ENCODE assay signal across 18 cellular contexts in genomic region chr4:152463562-152463961, GRCh38.
A peak's percentile ranks its signal among the peaks of the same experiment; 100 is the strongest.
DNase-seq lines count a peak whose midpoint lies in the region; ATAC-seq, FAIRE-seq and TF ChIP-seq lines count a peak whose summit lies in the region.
"Had no signal": no experiment of that assay in that cellular context is flagged by ENCODE, and none has a peak within 500 bp of the region (broad histone marks: within the 10 kb centered on the region; RNA-seq: fewer than 3 reads in every experiment).

No MANE protein-coding gene starts in this region.

- peak overlapping the region; percentile 31; the same call in 1 of the 3 replicates for H3K4me2 ChIP-seq in A549

- 87% methylated on average over 2 of the region's 2 CpGs for WGBS in A549 (ENCODE audit: missing lambda C conversion rate)

- DNase-seq in A549 (ENCODE audit: low read depth in 1 of 2, low spot score in 1 of 2) (no peak), endothelial cell (ENCODE audit: low spot score) (no peak), left colon (no peak), NCI-H526 (lab: John Stamatoyannopoulos, UW) (no peak), Caco-2 (no peak)
- no peak for DNase-seq in CD4-positive, alpha-beta T cell
- no peak for DNase-seq in T-helper 2 cell treated with Interferon-gamma antibody and Interleukin-4, amounts not matched to agents 5 μg/mL and 100 μg/mL, for 36 hours (ENCODE audit: low spot score)
- DNase-seq in effector CD4-positive, alpha-beta T cell: no peak
- DNase-seq: DMS 273 treated with DMSO at 0.1 percent for 48 hours; effector CD8-positive, alpha-beta T cell; heart right ventricle; NCI-H2029; NCI-H510A treated with DMSO at 0.1 percent for 48 hours; stimulated activated CD4-positive, alpha-beta T cell treated with anti-CD3 and anti-CD28 coated beads, Interleukin-2, amount 100 ng/mL, for 24 hours had no signal

- FAIRE-seq in A549 (lab: Jason Lieb, UNC): no peak
- FAIRE-seq: keratinocyte had no signal

- H3K9me3 ChIP-seq in A549 (no peaks in the 10 kb centered on the region), Caco-2 (no peaks in the 10 kb centered on the region)
- no peaks in the 10 kb centered on the region for H3K9me3 ChIP-seq in CD4-positive, alpha-beta T cell (ENCODE audit: control insufficient read depth, low read length)
- H3K9me3 ChIP-seq: heart right ventricle, SJSA1, suprapubic skin had no signal

- intact Hi-C loops in CD4-positive, alpha-beta T cell (cut with DNase I, micrococcal nuclease): loop anchor here in 1 of 2 experiments (5.0 kb wide), 1 partner anchor 74 kb away; the partner anchor contains the start of gene FBXW7
- intact Hi-C loops in left colon (cut with DNase I, micrococcal nuclease): no loop called here
- intact Hi-C loops in Caco-2 (cut with micrococcal nuclease; ENCODE audit: unreplicated experiment): no loop called here

- H3K27ac Mint-ChIP-seq in CD4-positive, alpha-beta T cell: peak overlapping the region; percentile 10
- peak overlapping the region; percentile 78 for H3K27ac Mint-ChIP-seq in T-helper 2 cell treated with Interferon-gamma antibody and Interleukin-4, amounts not matched to agents 5 μg/mL and 100 μg/mL, for 36 hours
- peak overlapping the region; percentile 80 for H3K27ac Mint-ChIP-seq in endothelial cell (ENCODE audit: unreplicated experiment)
- H3K27ac Mint-ChIP-seq in Caco-2 (ENCODE audit: unreplicated experiment): no peak overlapping the region

- H3K27me3 ChIP-seq in CD4-positive, alpha-beta T cell (ENCODE audit: control insufficient read depth, insufficient read depth, low read length): no peaks in the 10 kb centered on the region
- H3K27me3 ChIP-seq in Caco-2 (replicated peaks; ENCODE audit: control insufficient read depth, insufficient read depth, low read length): no peaks in the 10 kb centered on the region
- H3K27me3 ChIP-seq: heart right ventricle, SJSA1, suprapubic skin had no signal

- no peak overlapping the region for H3K4me3 Mint-ChIP-seq in CD4-positive, alpha-beta T cell
- H3K4me3 Mint-ChIP-seq in T-helper 2 cell treated with Interferon-gamma antibody and Interleukin-4, amounts not matched to agents 5 μg/mL and 100 μg/mL, for 36 hours: peak overlapping the region; percentile 69
- H3K4me3 Mint-ChIP-seq in endothelial cell (ENCODE audit: unreplicated experiment) (no peak overlapping the region), Caco-2 (ENCODE audit: unreplicated experiment) (no peak overlapping the region)

- BruUV-seq in Caco-2 (replicated peaks; lab: Mats Ljungman, UMichigan): no TSS peak

- H3K4me3 ChIP-seq in A549 (no peak overlapping the region), Caco-2 (ENCODE audit: low read depth, low read length) (no peak overlapping the region)
- H3K4me3 ChIP-seq: heart right ventricle, SJSA1, suprapubic skin had no signal

- no peak overlapping the region for H3K27ac ChIP-seq in A549
- H3K27ac ChIP-seq in CD4-positive, alpha-beta T cell (ENCODE audit: low read depth, low read length): no peak overlapping the region
- H3K27ac ChIP-seq: SJSA1, suprapubic skin had no signal

- TF ChIP-seq CTCF in A549 (IDR thresholded peaks at IDR 0.05): no peak
- no peak for TF ChIP-seq CTCF in CD4-positive, alpha-beta T cell (IDR thresholded peaks at IDR 0.05)
- TF ChIP-seq CTCF in endothelial cell (IDR thresholded peaks at IDR 0.05; ENCODE audit: unreplicated experiment): no peak
- TF ChIP-seq CTCF in Caco-2 (IDR thresholded peaks at IDR 0.05; ENCODE audit: insufficient read depth in 1 of 2, low read depth in 1 of 2, low read length in 1 of 2, severe bottlenecking in 1 of 2, unreplicated experiment in 1 of 2): no peak

- no peak for TF ChIP-seq RAD21 in A549 (conservative IDR thresholded peaks at IDR 0.05 in 1 of 2, IDR thresholded peaks at IDR 0.05 in 1 of 2)

- ATAC-seq in A549 (no peak), left colon (no peak)
- no peak for ATAC-seq in CD4-positive, alpha-beta T cell (ENCODE audit: poor library complexity)
- ATAC-seq: sciatic nerve had no signal

- no peaks in the 10 kb centered on the region for H3K9me3 Mint-ChIP-seq in CD4-positive, alpha-beta T cell
- H3K9me3 Mint-ChIP-seq in T-helper 2 cell treated with Interferon-gamma antibody and Interleukin-4, amounts not matched to agents 5 μg/mL and 100 μg/mL, for 36 hours: peaks cover 5% of the 10 kb centered on the region
- H3K9me3 Mint-ChIP-seq in endothelial cell (ENCODE audit: unreplicated experiment): no peaks in the 10 kb centered on the region
- H3K9me3 Mint-ChIP-seq in Caco-2 (ENCODE audit: unreplicated experiment): no peaks in the 10 kb centered on the region

- H3K27me3 Mint-ChIP-seq in CD4-positive, alpha-beta T cell: no peaks in the 10 kb centered on the region
- H3K27me3 Mint-ChIP-seq in T-helper 2 cell treated with Interferon-gamma antibody and Interleukin-4, amounts not matched to agents 5 μg/mL and 100 μg/mL, for 36 hours (ENCODE audit: low read depth): no peaks in the 10 kb centered on the region
- H3K27me3 Mint-ChIP-seq in endothelial cell (ENCODE audit: unreplicated experiment) (peaks cover under 1% of the 10 kb centered on the region), Caco-2 (ENCODE audit: insufficient read depth, unreplicated experiment) (no peaks in the 10 kb centered on the region)

- H3K36me3 Mint-ChIP-seq in CD4-positive, alpha-beta T cell (ENCODE audit: low read depth): peaks cover 6% of the 10 kb centered on the region
- H3K36me3 Mint-ChIP-seq in T-helper 2 cell treated with Interferon-gamma antibody and Interleukin-4, amounts not matched to agents 5 μg/mL and 100 μg/mL, for 36 hours (ENCODE audit: low read depth): peaks cover 10% of the 10 kb centered on the region
- H3K36me3 Mint-ChIP-seq in endothelial cell (ENCODE audit: low read depth, unreplicated experiment): no peaks in the 10 kb centered on the region
- H3K36me3 Mint-ChIP-seq in Caco-2 (ENCODE audit: insufficient read depth, unreplicated experiment): no peaks in the 10 kb centered on the region

- H3K4me1 Mint-ChIP-seq in CD4-positive, alpha-beta T cell (ENCODE audit: low read depth): peaks cover 80% of the 10 kb centered on the region
- H3K4me1 Mint-ChIP-seq in T-helper 2 cell treated with Interferon-gamma antibody and Interleukin-4, amounts not matched to agents 5 μg/mL and 100 μg/mL, for 36 hours (ENCODE audit: low read depth): peaks cover 50% of the 10 kb centered on the region
- H3K4me1 Mint-ChIP-seq in endothelial cell (ENCODE audit: unreplicated experiment) (peaks cover 48% of the 10 kb centered on the region), Caco-2 (ENCODE audit: low read depth, unreplicated experiment) (peaks cover 18% of the 10 kb centered on the region)

- H3K36me3 ChIP-seq in Caco-2 (ENCODE audit: control insufficient read depth, insufficient read depth, low read length): no peaks in the 10 kb centered on the region
- H3K36me3 ChIP-seq: heart right ventricle, SJSA1, suprapubic skin had no signal

- POLR2A ChIA-PET in A549 (lab: Yijun Ruan, JAX) (no interaction called here), Caco-2 (lab: Charles Lee) (no interaction called here)
- POLR2A ChIA-PET in CD4-positive, alpha-beta T cell (lab: Charles Lee): no interaction called here

- H3K4me1 ChIP-seq in A549 (peaks cover 14% of the 10 kb centered on the region; the same call in 1 of the 3 replicates), Caco-2 (peaks cover 27% of the 10 kb centered on the region)
- H3K4me1 ChIP-seq: SJSA1 had no signal

- no peak for TF ChIP-seq POLR2A in A549 (IDR thresholded peaks at IDR 0.05; ENCODE audit: low read length)

- CTCF ChIA-PET in A549 (lab: Yijun Ruan, JAX): interaction anchor here (0.6 kb wide), 1 partner anchor 1910 kb away, joined by 3 read pairs; no protein-coding TSS in a partner anchor
- CTCF ChIA-PET in CD4-positive, alpha-beta T cell (lab: Charles Lee): no interaction called here
- CTCF ChIA-PET in Caco-2 (lab: Charles Lee): no interaction called here

- no peak for TF ChIP-seq EP300 in A549 (IDR thresholded peaks at IDR 0.05)

TF ChIP-seq in A549, 52 proteins besides CTCF, POLR2A, EP300 and RAD21:
- peak; percentile 14 for TF ChIP-seq MAFK (IDR thresholded peaks at IDR 0.05; ENCODE audit: partially characterized antibody)
- no peak for TF ChIP-seq SMC3 (IDR thresholded peaks at IDR 0.05)
TF ChIP-seq in A549: peak in this region for 1.
